Comparison of ENCODE assay signal across 1 cellular context in genomic region chr1:234963180-234963903, GRCh38.
TF ChIP-seq lines count a peak whose summit lies in the region.

No MANE protein-coding gene starts in this region.

TF ChIP-seq in HEK293, 187 proteins besides CTCF, POLR2A, EP300 and RAD21 (continued from another document):
- TF ChIP-seq, protein P1, sequence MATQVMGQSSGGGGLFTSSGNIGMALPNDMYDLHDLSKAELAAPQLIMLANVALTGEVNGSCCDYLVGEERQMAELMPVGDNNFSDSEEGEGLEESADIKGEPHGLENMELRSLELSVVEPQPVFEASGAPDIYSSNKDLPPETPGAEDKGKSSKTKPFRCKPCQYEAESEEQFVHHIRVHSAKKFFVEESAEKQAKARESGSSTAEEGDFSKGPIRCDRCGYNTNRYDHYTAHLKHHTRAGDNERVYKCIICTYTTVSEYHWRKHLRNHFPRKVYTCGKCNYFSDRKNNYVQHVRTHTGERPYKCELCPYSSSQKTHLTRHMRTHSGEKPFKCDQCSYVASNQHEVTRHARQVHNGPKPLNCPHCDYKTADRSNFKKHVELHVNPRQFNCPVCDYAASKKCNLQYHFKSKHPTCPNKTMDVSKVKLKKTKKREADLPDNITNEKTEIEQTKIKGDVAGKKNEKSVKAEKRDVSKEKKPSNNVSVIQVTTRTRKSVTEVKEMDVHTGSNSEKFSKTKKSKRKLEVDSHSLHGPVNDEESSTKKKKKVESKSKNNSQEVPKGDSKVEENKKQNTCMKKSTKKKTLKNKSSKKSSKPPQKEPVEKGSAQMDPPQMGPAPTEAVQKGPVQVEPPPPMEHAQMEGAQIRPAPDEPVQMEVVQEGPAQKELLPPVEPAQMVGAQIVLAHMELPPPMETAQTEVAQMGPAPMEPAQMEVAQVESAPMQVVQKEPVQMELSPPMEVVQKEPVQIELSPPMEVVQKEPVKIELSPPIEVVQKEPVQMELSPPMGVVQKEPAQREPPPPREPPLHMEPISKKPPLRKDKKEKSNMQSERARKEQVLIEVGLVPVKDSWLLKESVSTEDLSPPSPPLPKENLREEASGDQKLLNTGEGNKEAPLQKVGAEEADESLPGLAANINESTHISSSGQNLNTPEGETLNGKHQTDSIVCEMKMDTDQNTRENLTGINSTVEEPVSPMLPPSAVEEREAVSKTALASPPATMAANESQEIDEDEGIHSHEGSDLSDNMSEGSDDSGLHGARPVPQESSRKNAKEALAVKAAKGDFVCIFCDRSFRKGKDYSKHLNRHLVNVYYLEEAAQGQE (tag by site-specific recombination; IDR thresholded peaks at IDR 0.05), result 0 out of 2 replicates have a peak, but pooled peaks have one; percentile 16
- TF ChIP-seq SCRT1 (tag by site-specific recombination; IDR thresholded peaks at IDR 0.05; ENCODE audit: borderline replicate concordance) (peak; percentile 48; the same call in 1 of the 2 replicates), BCL11A (tag by site-specific recombination; IDR thresholded peaks at IDR 0.05; ENCODE audit: low read depth) (no peak)
